In the genomic region with DNA sequence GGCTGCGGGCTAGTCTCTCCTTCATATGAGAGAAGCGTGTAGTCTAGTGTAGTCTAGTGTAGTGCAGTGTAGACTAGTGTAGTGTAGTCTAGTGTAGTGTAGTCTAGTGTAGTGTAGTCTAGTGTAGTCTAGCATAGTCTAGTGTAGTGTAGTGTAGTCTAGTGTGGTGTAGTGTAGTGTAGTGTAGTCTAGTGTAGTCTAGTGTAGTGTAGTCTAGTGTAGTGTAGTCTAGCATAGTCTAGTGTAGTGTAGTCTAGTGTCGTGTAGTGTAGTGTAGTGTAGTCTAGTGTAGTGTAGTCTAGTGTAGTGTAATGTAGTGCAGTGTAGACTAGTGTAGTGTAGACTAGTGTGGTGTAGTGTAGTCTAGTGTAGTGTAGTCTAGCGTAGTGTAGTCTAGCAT, we compare ENCODE assay signal across 10 cellular contexts. TPM values are rescaled to one million over a fixed set of nuclear protein-coding genes. Genes with fewer than 3 reads are reported as not detected.
DNase-seq lines count a peak whose midpoint lies in the region; ATAC-seq, FAIRE-seq and TF ChIP-seq lines count a peak whose summit lies in the region.
"Not testable (repeated sequence)": the region's sequence is repeated elsewhere in the genome, so short reads cannot be mapped to it uniquely, and the experiment has no call there.
"Had no signal": no experiment of that assay in that cellular context is flagged by ENCODE, and none has a peak within 500 bp of the region (broad histone marks: within the 10 kb centered on the region; RNA-seq: fewer than 3 reads in every experiment).

No MANE protein-coding gene starts in this region.

- H4K20me1 ChIP-seq in GM12878 (ENCODE audit: control insufficient read depth, insufficient read depth); HepG2 (ENCODE audit: insufficient read depth, low read length): not testable (repeated sequence)

- not testable (repeated sequence) for H3K4me3 ChIP-seq in A549; Panc1 (ENCODE audit: low read depth in 2 of 2, low read length in 2 of 2); GM12878; bronchial epithelial cell (ENCODE audit: low read depth, low read length); HepG2 (replicated peaks in 1 of 3; ENCODE audit: insufficient read depth in 1 of 3, low read depth in 2 of 3, low read length in 3 of 3)

- not testable (repeated sequence) for H3K4me1 ChIP-seq in A549; GM12878 (ENCODE audit: control insufficient read depth, insufficient read depth, low read length); HepG2 (ENCODE audit: insufficient read depth, low read length)
- H3K4me1 ChIP-seq in Panc1 (ENCODE audit: control insufficient read depth, insufficient read depth, low read length): peaks cover 28% of the 10 kb centered on the region

- H3K9me3 ChIP-seq in A549; Panc1 (ENCODE audit: control insufficient read depth, insufficient read depth, low read depth, low read length); GM12878 (replicated peaks; ENCODE audit: control insufficient read depth, insufficient read depth, low read length); HepG2 (ENCODE audit: low read length): not testable (repeated sequence)

- in situ Hi-C loops in Panc1 (cut with HindIII; ENCODE audit: low pct_unique_long_range_greater_than_20kb, low sequenced_read_pairs); GM12878 (cut with MboI); HepG2 (cut with HindIII; ENCODE audit: extremely low pct_ligation_motif_present, low pct_unique_long_range_greater_than_20kb): not testable (repeated sequence)

- RAD21 ChIA-PET in GM12878 (lab: Charles Lee; ENCODE audit: unreplicated experiment): not testable (repeated sequence)

- FAIRE-seq in A549 (lab: Jason Lieb, UNC): peak; percentile 13
- peak; percentile 95 for FAIRE-seq in GM12878 (lab: Jason Lieb, UNC)
- FAIRE-seq in bronchial epithelial cell (lab: Jason Lieb, UNC): peak; percentile 97
- not testable (repeated sequence) for FAIRE-seq in HepG2 (lab: Jason Lieb, UNC)

- H3K9ac ChIP-seq in GM12878 (ENCODE audit: control insufficient read depth, insufficient read depth, low read length); HepG2 (ENCODE audit: insufficient read depth, low read depth, low read length): not testable (repeated sequence)

- not testable (repeated sequence) for H3K27me3 ChIP-seq in Panc1 (ENCODE audit: control insufficient read depth, insufficient read depth, low read length); GM12878 (replicated peaks in 1 of 2; ENCODE audit: control insufficient read depth in 2 of 2, insufficient read depth in 2 of 2, low read length in 1 of 2); bronchial epithelial cell (ENCODE audit: control insufficient read depth, insufficient read depth, low read length); HepG2 (ENCODE audit: control insufficient read depth in 1 of 2, insufficient read depth in 2 of 2, low read length in 2 of 2)

- DNase-seq in A549 (ENCODE audit: low read depth in 1 of 2, low spot score in 1 of 2); Panc1 (ENCODE audit: low read depth, low spot score); GM12878 (ENCODE audit: low read depth, low spot score); bronchial epithelial cell (ENCODE audit: low read depth); HepG2 (ENCODE audit: low spot score): not testable (repeated sequence)

- TF ChIP-seq EP300 in A549 (IDR thresholded peaks at IDR 0.05); GM12878 (IDR thresholded peaks at IDR 0.05; ENCODE audit: borderline replicate concordance in 1 of 2, control insufficient read depth in 1 of 2, low read depth in 2 of 2, low read length in 2 of 2); HepG2 (IDR thresholded peaks at IDR 0.05; ENCODE audit: low read depth in 2 of 2, low read length in 2 of 2); HepG2 (CRISPR knock-in tag; IDR thresholded peaks at IDR 0.05; ENCODE audit: borderline replicate concordance): not testable (repeated sequence)

- 93% methylated on average over 4 of the region's 4 CpGs for WGBS in A549 (ENCODE audit: missing lambda C conversion rate)
- 53% methylated on average over 4 of the region's 4 CpGs for WGBS in GM12878 (ENCODE audit: insufficient coverage, insufficient replicate concordance, low lambda C conversion rate, missing lambda C conversion rate)
- 54% methylated on average over 4 of the region's 4 CpGs for WGBS in HepG2 (ENCODE audit: low lambda C conversion rate)

- CTCF ChIA-PET in A549 (lab: Yijun Ruan, JAX); Panc1 (lab: Charles Lee); GM12878 (lab: Yijun Ruan, JAX); HepG2 (lab: Yijun Ruan, JAX; ENCODE audit: low intra/inter-chr PET ratio, low total read pairs): not testable (repeated sequence)

- not testable (repeated sequence) for TF ChIP-seq POLR2A in A549 (IDR thresholded peaks at IDR 0.05; ENCODE audit: low read length); GM12878 (IDR thresholded peaks at IDR 0.05; ENCODE audit: low read depth, low read length); HepG2 (IDR thresholded peaks at IDR 0.05; ENCODE audit: insufficient read depth in 1 of 2, low read depth in 2 of 2, low read length in 2 of 2)

- H3K79me2 ChIP-seq in GM12878 (ENCODE audit: control insufficient read depth, insufficient read depth, low read length); HepG2 (ENCODE audit: insufficient read depth, low read length): not testable (repeated sequence)

- not testable (repeated sequence) for H3K4me2 ChIP-seq in A549; GM12878 (ENCODE audit: control insufficient read depth, insufficient read depth); HepG2 (ENCODE audit: low read depth, low read length)

- H2AFZ ChIP-seq in GM12878 (ENCODE audit: control insufficient read depth, low read depth, low read length); HepG2 (ENCODE audit: low read length): not testable (repeated sequence)

- intact Hi-C loops in Panc1 (cut with micrococcal nuclease; ENCODE audit: unreplicated experiment); GM12878 (cut with micrococcal nuclease; ENCODE audit: unreplicated experiment); HepG2 (cut with micrococcal nuclease; ENCODE audit: unreplicated experiment): not testable (repeated sequence)

- BruUV-seq in Panc1 (replicated peaks; lab: Mats Ljungman, UMichigan); GM12878 (replicated peaks; lab: Mats Ljungman, UMichigan); HepG2 (replicated peaks; lab: Mats Ljungman, UMichigan): not testable (repeated sequence)

- POLR2A ChIA-PET in A549 (lab: Yijun Ruan, JAX); Panc1 (lab: Charles Lee); GM12878 (lab: Charles Lee); HepG2 (lab: Yijun Ruan, JAX): not testable (repeated sequence)

- not testable (repeated sequence) for TF ChIP-seq CTCF in A549 (IDR thresholded peaks at IDR 0.05); Panc1 (IDR thresholded peaks at IDR 0.05); GM12878 (IDR thresholded peaks at IDR 0.05 in 2 of 3, conservative IDR thresholded peaks at IDR 0.05 in 1 of 3; ENCODE audit: control insufficient read depth in 2 of 3, extremely low read depth in 1 of 3, insufficient read depth in 1 of 3, low read depth in 3 of 3, low read length in 3 of 3); bronchial epithelial cell (IDR thresholded peaks at IDR 0.05; ENCODE audit: insufficient read depth, low read length, severe bottlenecking); HepG2 (CRISPR knock-in tag; IDR thresholded peaks at IDR 0.05)

- SMC1A ChIA-PET in GM12878 (lab: Charles Lee; ENCODE audit: uncharacterized antibody, unreplicated experiment): not testable (repeated sequence)

- not testable (repeated sequence) for ATAC-seq in A549, Panc1, GM12878, HepG2

- H3K36me3 ChIP-seq in Panc1 (ENCODE audit: control insufficient read depth, insufficient read depth, low read length); GM12878 (ENCODE audit: control insufficient read depth in 2 of 2, insufficient read depth in 2 of 2, low read length in 1 of 2); bronchial epithelial cell (ENCODE audit: control insufficient read depth, insufficient read depth, low read length); HepG2 (replicated peaks in 1 of 2; ENCODE audit: control insufficient read depth in 1 of 2, insufficient read depth in 2 of 2, low read length in 2 of 2): not testable (repeated sequence)

- not testable (repeated sequence) for TF ChIP-seq RAD21 in A549 (conservative IDR thresholded peaks at IDR 0.05 in 1 of 2, IDR thresholded peaks at IDR 0.05 in 1 of 2); GM12878 (IDR thresholded peaks at IDR 0.05; ENCODE audit: insufficient read depth, low read depth, low read length); HepG2 (CRISPR knock-in tag; IDR thresholded peaks at IDR 0.05)

- H3K27ac ChIP-seq in A549 (peak overlapping the region in 1 of 2 experiments; percentile 48; a peak in 2 of 6 replicates), Panc1 (ENCODE audit: low read length) (peak overlapping the region; percentile 71; the same call in 1 of the 2 replicates)
- not testable (repeated sequence) for H3K27ac ChIP-seq in GM12878 (ENCODE audit: control insufficient read depth, insufficient read depth); HepG2 (ENCODE audit: extremely low read length, insufficient read depth, low read length)

RNA-seq across cellular contexts. Expression of a gene that starts 44.1 kb away (rescaled TPM):
- polyA plus RNA-seq in A549 (2011; rRNA removed): 92.5 and 96.4 TPM in 2 replicates
- polyA plus RNA-seq in A549 (2012; cell fraction: cytosol; rRNA removed): 42.5 and 54.2 TPM in 2 replicates
- 64.8 and 115 TPM in 2 replicates for polyA plus RNA-seq in A549 (2012; cell fraction: nucleus; rRNA removed)
- polyA plus RNA-seq in A549 (2017; fragmentation: RNase III; extraction: RNeasy Plus Mini Kit Qiagen cat#74134 plus additional on column Dnase treatment): 44.9 to 46.3 TPM (median 45.9 TPM) in 3 replicates
- 511 and 597 TPM in 2 replicates for polyA minus RNA-seq in A549 (2011; rRNA and poly(A)+ RNA removed)
- 27.8 TPM for total RNA-seq in Panc1 (2021; ENCODE audit: unreplicated experiment)
- 10.5 TPM for polyA plus RNA-seq in Panc1 (2012; ENCODE audit: insufficient read length)
- 0.10 TPM in 1 of 2 replicates, not detected in the other for total RNA-seq in GM12878 (2013; cell fraction: nucleolus; rRNA removed)
- 0.05 and 0.06 TPM in 2 replicates for total RNA-seq in GM12878 (2014; rRNA removed)
- total RNA-seq in GM12878 (2014; rRNA removed; fragmentation: Illumina TruSeq; extraction: Trizol): under 0.01 TPM in 1 of 2 replicates, not detected in the other
- 0.03 and 0.16 TPM in 2 replicates for total RNA-seq in GM12878 (2021)
- polyA plus RNA-seq in GM12878 (2011; ENCODE audit: low read depth): not detected
- 1.3 and 1.7 TPM in 2 replicates for polyA plus RNA-seq in GM12878 (2011; rRNA removed)
- polyA plus RNA-seq in GM12878 (2011; cell fraction: cytosol; rRNA removed): 0.84 and 1.0 TPM in 2 replicates
- polyA plus RNA-seq in GM12878 (2011; cell fraction: nucleus; rRNA removed): 1.5 and 2.2 TPM in 2 replicates
- not detected in 2 replicates for polyA plus RNA-seq in GM12878 (2012)
- polyA plus RNA-seq in GM12878 (2014; fragmentation: Illumina TruSeq; extraction: Trizol): 0.04 TPM in 1 of 2 replicates, not detected in the other
- polyA plus RNA-seq in GM12878 (2014; fragmentation: Nextera tagmentation; extraction: Ambion mirVana): under 1 TPM; 0.02 to 0.03 TPM
- 0.01 and 0.03 TPM in 2 replicates for polyA plus RNA-seq in GM12878 (2014; rRNA removed)
- polyA plus RNA-seq in GM12878 (2016; fragmentation: Nextera tagmentation; extraction: Ambion mirVana): not detected
- polyA minus RNA-seq in GM12878 (2011; rRNA and poly(A)+ RNA removed): 4.1 and 5.9 TPM in 2 replicates
- polyA minus RNA-seq in GM12878 (2011; cell fraction: cytosol; rRNA and poly(A)+ RNA removed): 4.4 and 7.5 TPM in 2 replicates
- polyA minus RNA-seq in GM12878 (2011; cell fraction: nucleus; rRNA and poly(A)+ RNA removed): 2.1 and 4.5 TPM in 2 replicates
- total RNA-seq in bronchial epithelial cell: under 0.01 and 0.79 TPM in 2 replicates
- not detected in 2 replicates for total RNA-seq in HepG2 (2016; rRNA removed; fragmentation: Illumina TruSeq; extraction: Trizol)
- not detected in 2 replicates for total RNA-seq in HepG2 (2016; cell fraction: cytosol; rRNA removed; fragmentation: Illumina TruSeq; extraction: Trizol; ENCODE audit: low read depth)
- not detected in 2 replicates for total RNA-seq in HepG2 (2016; cell fraction: insoluble cytoplasmic fraction; rRNA removed; fragmentation: Illumina TruSeq; extraction: Trizol)
- not detected in 2 replicates for total RNA-seq in HepG2 (2016; cell fraction: membrane; rRNA removed; fragmentation: Illumina TruSeq; extraction: Trizol)
- not detected in 2 replicates for total RNA-seq in HepG2 (2016; cell fraction: nucleus; rRNA removed; fragmentation: Illumina TruSeq; extraction: Trizol)
- 0.07 TPM in 1 of 2 replicates, not detected in the other for polyA plus RNA-seq in HepG2 (2011; rRNA removed)
- polyA plus RNA-seq in HepG2 (2011; cell fraction: cytosol; rRNA removed): not detected in 2 replicates
- not detected in 2 replicates for polyA plus RNA-seq in HepG2 (2011; cell fraction: nucleus; rRNA removed)
- polyA plus RNA-seq in HepG2 (2012): not detected in 2 replicates
- polyA plus RNA-seq in HepG2 (2016; cell fraction: cytosol; fragmentation: Illumina TruSeq; extraction: Trizol; ENCODE audit: low read depth): not detected in 2 replicates
- polyA plus RNA-seq in HepG2 (2016; cell fraction: insoluble cytoplasmic fraction; fragmentation: Illumina TruSeq; extraction: Trizol; ENCODE audit: low read depth): not detected in 2 replicates
- not detected in 2 replicates for polyA plus RNA-seq in HepG2 (2016; cell fraction: membrane; fragmentation: Illumina TruSeq; extraction: Trizol; ENCODE audit: low read depth)
- polyA plus RNA-seq in HepG2 (2016; cell fraction: nucleus; fragmentation: Illumina TruSeq; extraction: Trizol; ENCODE audit: insufficient read depth, low read depth): not detected in 2 replicates
- 533 TPM in 1 of 2 replicates, not detected in the other for polyA minus RNA-seq in HepG2 (2011; rRNA and poly(A)+ RNA removed; ENCODE audit: low replicate concordance)
- polyA minus RNA-seq in HepG2 (2011; cell fraction: cytosol; rRNA and poly(A)+ RNA removed): 1.3 and 1.9 TPM in 2 replicates
- 0.37 and 1.8 TPM in 2 replicates for polyA minus RNA-seq in HepG2 (2011; cell fraction: nucleus; rRNA and poly(A)+ RNA removed)
- total RNA-seq: CD4-positive, alpha-beta memory T cell; CD4-positive, CD25-positive, alpha-beta regulatory T cell; CD8-positive, alpha-beta memory T cell; G401 had no signal
- polyA plus RNA-seq: CD14-positive monocyte; CD4-positive, alpha-beta memory T cell; CD4-positive, CD25-positive, alpha-beta regulatory T cell; CD8-positive, alpha-beta memory T cell had no signal

Comparison
In these comparisons a context has a peak if more than half of its experiments do, and no peak if none do; other contexts are left out.
1. RNA of a gene that starts 44.1 kb away (total RNA-seq): 27.8 TPM in Panc1 (single experiment); under 0.01 to 0.79 TPM in bronchial epithelial cell, under 0.01 to 0.16 TPM in GM12878 and not detected in HepG2; every median in the first group is over 10 times any median in the second.